1 cellular context compared by ENCODE assay signal in genomic region chr11:74633406-74634393, GRCh38.
TF ChIP-seq lines count a peak whose summit lies in the region.

No MANE protein-coding gene starts in this region.

TF ChIP-seq in K562, 482 proteins besides CTCF, POLR2A, EP300 and RAD21 (continued from another document):
- TF ChIP-seq AFF4 (CRISPR knock-in tag; IDR thresholded peaks at IDR 0.05) (no peak), ZNF134 (CRISPR knock-in tag; conservative IDR thresholded peaks at IDR 0.05) (no peak), ZFP36 (IDR thresholded peaks at IDR 0.05; ENCODE audit: low read depth, low read length, partially characterized antibody) (peak; percentile 60), ZNF124 (CRISPR knock-in tag; IDR thresholded peaks at IDR 0.05) (no peak), KAT7 (CRISPR knock-in tag; IDR thresholded peaks at IDR 0.05; ENCODE audit: borderline replicate concordance) (no peak), ADNP (tag; IDR thresholded peaks at IDR 0.05) (0 out of 2 replicates have a peak, but pooled peaks have one; percentile 26), BCOR (IDR thresholded peaks at IDR 0.05) (peak; percentile 58; the same call in 1 of the 2 replicates), MCM5 (IDR thresholded peaks at IDR 0.05; ENCODE audit: low read depth) (no peak), ZNF609 (CRISPR knock-in tag; IDR thresholded peaks at IDR 0.05; ENCODE audit: borderline replicate concordance) (no peak), ARNT (IDR thresholded peaks at IDR 0.05) (no peak), BRF2 (IDR thresholded peaks at IDR 0.05; ENCODE audit: borderline replicate concordance, insufficient read depth, insufficient read length) (no peak), HCFC1 (IDR thresholded peaks at IDR 0.05; ENCODE audit: low read depth, low read length) (no peak), KDM1A (IDR thresholded peaks at IDR 0.05) (peak in 1 of 2 experiments; percentile 47; a peak in 1 of 4 replicates), SMAD2 (IDR thresholded peaks at IDR 0.05; ENCODE audit: low read depth, low read length) (no peak), RBM25 (IDR thresholded peaks at IDR 0.05; ENCODE audit: low read depth, low read length, severe bottlenecking) (peak; percentile 78), CLOCK (CRISPR knock-in tag; IDR thresholded peaks at IDR 0.05; ENCODE audit: borderline replicate concordance) (no peak), ZC3H4 (CRISPR knock-in tag; IDR thresholded peaks at IDR 0.05; ENCODE audit: borderline replicate concordance) (no peak), ZNF263 (CRISPR knock-in tag; IDR thresholded peaks at IDR 0.05; ENCODE audit: borderline replicate concordance) (no peak)
